In the genomic region with DNA sequence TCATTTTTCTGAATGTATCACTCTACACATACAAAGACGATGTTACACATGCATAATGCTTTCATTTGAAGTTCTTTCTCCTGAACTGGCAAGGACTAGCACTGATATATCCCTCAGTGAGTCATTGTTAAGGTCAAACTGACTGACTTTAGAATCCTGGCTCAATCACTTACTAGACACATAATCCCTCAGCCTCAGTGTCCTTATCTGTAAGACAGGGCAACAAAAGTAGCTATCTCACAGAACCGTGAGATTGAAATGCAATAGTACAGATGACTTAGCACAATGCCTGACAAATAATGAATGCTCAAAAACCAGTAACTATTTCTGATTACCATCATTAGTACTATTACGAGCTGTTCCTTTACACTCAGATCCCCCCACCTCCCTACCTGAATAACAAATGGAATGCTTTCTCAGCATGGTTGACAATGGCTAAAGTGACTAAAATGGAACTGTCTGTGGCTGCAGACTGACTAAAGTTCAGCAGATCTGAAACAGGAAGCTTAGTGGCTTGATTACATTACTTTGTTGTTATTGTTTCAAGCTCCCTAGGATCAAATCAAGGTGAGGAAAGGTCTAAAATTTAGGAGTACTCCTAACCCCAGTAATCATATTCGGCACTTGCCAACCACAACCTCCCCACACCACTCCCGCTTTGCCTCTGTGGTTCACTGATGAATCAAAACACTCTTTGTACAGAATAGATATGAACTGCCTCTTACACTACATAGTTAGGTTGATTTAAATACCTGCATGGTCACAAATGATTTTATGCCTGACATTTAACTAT, we compare ENCODE assay signal across 9 cellular contexts. TPM values are rescaled to one million over a fixed set of nuclear protein-coding genes. Genes with fewer than 3 reads are reported as not detected.
DNase-seq lines count a peak whose midpoint lies in the region; ATAC-seq and TF ChIP-seq lines count a peak whose summit lies in the region.
"Had no signal": no experiment of that assay in that cellular context is flagged by ENCODE, and none has a peak within 500 bp of the region (broad histone marks: within the 10 kb centered on the region; RNA-seq: fewer than 3 reads in every experiment).

No MANE protein-coding gene starts in this region.

- TF ChIP-seq CTCF in DND-41 (IDR thresholded peaks at IDR 0.05; ENCODE audit: borderline replicate concordance, extremely low read depth, low read length, poor library complexity, severe bottlenecking) = no peak
- TF ChIP-seq CTCF in cardiac fibroblast (IDR thresholded peaks at IDR 0.05; ENCODE audit: low read depth, low read length) = no peak
- TF ChIP-seq CTCF in thyroid gland (IDR thresholded peaks at IDR 0.05) = no peak
- no peak for TF ChIP-seq CTCF in neural progenitor cell (IDR thresholded peaks at IDR 0.05)

- H3K4me2 ChIP-seq in DND-41 (ENCODE audit: insufficient read depth, low read length) (no peak overlapping the region), neural progenitor cell (no peak overlapping the region)

- H3F3A ChIP-seq in neural progenitor cell (ENCODE audit: low read depth) = no peaks in the 10 kb centered on the region

- H3K36me3 ChIP-seq in DND-41 (ENCODE audit: insufficient read depth, low read length) = peaks cover 4% of the 10 kb centered on the region; the same call in 1 of the 2 replicates
- no peaks in the 10 kb centered on the region for H3K36me3 ChIP-seq in thyroid gland
- no peaks in the 10 kb centered on the region for H3K36me3 ChIP-seq in neural progenitor cell

- H3K4me3 Mint-ChIP-seq in neural progenitor cell = no peak overlapping the region
- H3K4me3 Mint-ChIP-seq: brain had no signal

- H3K4me3 ChIP-seq in DND-41 (ENCODE audit: low read depth in 1 of 2, low read length in 2 of 2) = no peak overlapping the region
- H3K4me3 ChIP-seq in cardiac fibroblast (replicated peaks in 1 of 2; ENCODE audit: low read depth in 2 of 2, low read length in 2 of 2) = no peak overlapping the region
- no peak overlapping the region for H3K4me3 ChIP-seq in thyroid gland (replicated peaks in 1 of 3)
- H3K4me3 ChIP-seq in neural progenitor cell = no peak overlapping the region

- no peak overlapping the region for H3K27ac Mint-ChIP-seq in neural progenitor cell

- no peaks in the 10 kb centered on the region for H3K4me1 Mint-ChIP-seq in neural progenitor cell

- H3K9me3 ChIP-seq in DND-41 (ENCODE audit: insufficient read depth, low read length, severe bottlenecking) = no peaks in the 10 kb centered on the region
- no peaks in the 10 kb centered on the region for H3K9me3 ChIP-seq in thyroid gland
- no peaks in the 10 kb centered on the region for H3K9me3 ChIP-seq in neural progenitor cell (ENCODE audit: low read depth)

- H2AFZ ChIP-seq in DND-41 (ENCODE audit: low read depth, low read length) = no peak overlapping the region
- H2AFZ ChIP-seq in neural progenitor cell (replicated peaks) = no peak overlapping the region

- no peak overlapping the region for H3K27ac ChIP-seq in DND-41 (ENCODE audit: low read length)
- H3K27ac ChIP-seq in thyroid gland = no peak overlapping the region
- H3K27ac ChIP-seq in neural progenitor cell = no peak overlapping the region

- ATAC-seq in DND-41 (ENCODE audit: insufficient read depth, low read depth) (peak; percentile 27; the same call in 1 of the 3 replicates), GM19463 (IDR thresholded peaks at IDR 0.05; ENCODE audit: unreplicated experiment) (peak; percentile 86), HG03457 (IDR thresholded peaks at IDR 0.05; ENCODE audit: unreplicated experiment) (peak; percentile 62), HG03469 (IDR thresholded peaks at IDR 0.05; ENCODE audit: unreplicated experiment) (no peak)
- ATAC-seq in stimulated activated naive CD8-positive, alpha-beta T cell treated with anti-CD3 and anti-CD28 coated beads, Interleukin-15, Interleukin-2, amounts not matched to agents 100 U/mL and 50 U/mL, for 24 hours = peak; percentile 89

- intact Hi-C loops in thyroid gland (cut with DNase I) = no loop called here

- TF ChIP-seq POLR2A in thyroid gland (IDR thresholded peaks at IDR 0.05) = no peak

- no peaks in the 10 kb centered on the region for H3K27me3 Mint-ChIP-seq in neural progenitor cell (ENCODE audit: insufficient read depth, low read depth)
- H3K27me3 Mint-ChIP-seq: brain had no signal

- H3K36me3 Mint-ChIP-seq in neural progenitor cell = no peaks in the 10 kb centered on the region

- DNase-seq in DND-41 = no peak
- DNase-seq in cardiac fibroblast (ENCODE audit: low read depth in 2 of 2) = peak; percentile 34 to 54
- peak; percentile 27 for DNase-seq in stimulated activated naive CD8-positive, alpha-beta T cell treated with anti-CD3 and anti-CD28 coated beads, Interleukin-15, Interleukin-2, amounts not matched to agents 100 U/mL and 50 U/mL, for 24 hours
- DNase-seq in thyroid gland = no peak
- no peak for DNase-seq in neural progenitor cell (ENCODE audit: low spot score)

- no peak overlapping the region for H3K9ac ChIP-seq in DND-41 (ENCODE audit: low read depth, low read length)
- H3K9ac ChIP-seq in neural progenitor cell = no peak overlapping the region

- H3K27me3 ChIP-seq in DND-41 (ENCODE audit: insufficient read depth, low read length, poor library complexity) (no peaks in the 10 kb centered on the region), thyroid gland (no peaks in the 10 kb centered on the region), neural progenitor cell (no peaks in the 10 kb centered on the region)

- no peaks in the 10 kb centered on the region for H3K9me3 Mint-ChIP-seq in neural progenitor cell
- H3K9me3 Mint-ChIP-seq: brain had no signal

- H3K79me2 ChIP-seq in DND-41 (ENCODE audit: insufficient read depth, low read length) (no peaks in the 10 kb centered on the region), neural progenitor cell (ENCODE audit: low read depth) (no peaks in the 10 kb centered on the region)

- H4K20me1 ChIP-seq in DND-41 (ENCODE audit: insufficient read depth, low read length) (no peaks in the 10 kb centered on the region), neural progenitor cell (ENCODE audit: low read depth) (no peaks in the 10 kb centered on the region)

- WGBS in thyroid gland, 2 donors = 92 to 93% methylated on average over 5 of the region's 5 CpGs

- no peaks in the 10 kb centered on the region for H3K4me1 ChIP-seq in DND-41 (ENCODE audit: insufficient read depth, low read length)
- H3K4me1 ChIP-seq in thyroid gland = no peaks in the 10 kb centered on the region
- no peaks in the 10 kb centered on the region for H3K4me1 ChIP-seq in neural progenitor cell

RNA-seq across cellular contexts. Expression of gene CACNB4, which starts 35.8 kb away (rescaled TPM):
- total RNA-seq in thyroid gland = 1 to 10 TPM; 3.0 to 3.6 (median 3.2) TPM
- total RNA-seq in neural progenitor cell (ENCODE audit: low replicate concordance) = 8.9 and 14.2 TPM in 2 replicates

RNA-seq across cellular contexts. Expression of gene STAM2, which starts 40.9 kb away (rescaled TPM):
- total RNA-seq in thyroid gland (10 to 100 TPM; 62.1 to 70.6 (median 63.4) TPM), neural progenitor cell (ENCODE audit: low replicate concordance) (11.4 and 16.8 TPM in 2 replicates)

Comparison
In these comparisons a context has a peak if more than half of its experiments do, and no peak if none do; other contexts are left out.
1. DNase-seq: peak in cardiac fibroblast (2 of 2) and stimulated activated naive CD8-positive, alpha-beta T cell treated with anti-CD3 and anti-CD28 coated beads, Interleukin-15, Interleukin-2, amounts not matched to agents 100 U/mL and 50 U/mL, for 24 hours (single experiment); none in DND-41 (single experiment), thyroid gland (0 of 2) and neural progenitor cell (single experiment).